ENCODE assay signal across 20 cellular contexts in the genomic region with DNA sequence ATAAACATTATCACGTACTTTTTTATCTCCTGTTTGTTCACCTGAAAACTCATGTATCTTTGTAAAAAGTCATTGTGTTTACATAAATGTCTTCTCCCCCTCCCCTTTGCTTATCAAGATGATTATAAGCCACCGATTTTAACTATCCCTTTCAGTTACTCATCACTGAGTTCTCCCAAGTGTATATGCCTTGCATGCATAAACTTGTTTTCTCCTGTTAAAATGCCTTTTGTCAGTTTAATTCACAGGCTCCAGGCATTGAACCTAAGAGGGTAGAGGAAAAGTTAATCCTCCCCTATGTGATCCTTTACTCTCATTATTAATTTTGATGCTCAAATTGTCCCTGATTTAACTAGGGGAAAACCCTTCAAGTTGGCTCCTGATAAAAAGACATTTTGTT. TPM values are rescaled to one million over a fixed set of nuclear protein-coding genes. Genes with fewer than 3 reads are reported as not detected.
"Had no signal": no experiment of that assay in that cellular context is flagged by ENCODE, and none has a peak within 500 bp of the region (broad histone marks: within the 10 kb centered on the region; RNA-seq: fewer than 3 reads in every experiment).

No MANE protein-coding gene starts in this region.

- H3K27ac Mint-ChIP-seq: dendritic cell treated with granulocyte-macrophage colony-stimulating factor and Interleukin-4, amounts not matched to agents 40 ng/mL and 50 ng/mL, for 4 days; effector memory CD8-positive, alpha-beta T cell; natural killer cell had no signal

- DNase-seq: effector memory CD8-positive, alpha-beta T cell; erythroblast; heart left ventricle; hippocampal formation; kidney glomerular epithelial cell; natural killer cell; posterior cingulate gyrus; small intestine; stimulated activated CD4-positive, alpha-beta T cell treated with anti-CD3 and anti-CD28 coated beads, Interleukin-12 subunit alpha, Interleukin-12 subunit beta, amount 100 ng/mL, for 4 hours; stimulated activated naive CD4-positive, alpha-beta T cell; stomach; substantia nigra; transverse colon had no signal

- H3K27me3 ChIP-seq: right atrium auricular region, transverse colon had no signal

- H3K4me3 ChIP-seq: heart left ventricle, right atrium auricular region, stomach, thoracic aorta, transverse colon had no signal

- H3K4me1 Mint-ChIP-seq: natural killer cell had no signal

- H3K36me3 Mint-ChIP-seq: natural killer cell had no signal

- H3K27ac ChIP-seq: heart left ventricle, right atrium auricular region, stomach, thoracic aorta, transverse colon had no signal

- H3K9me3 Mint-ChIP-seq: effector memory CD8-positive, alpha-beta T cell; natural killer cell had no signal

- FAIRE-seq: colon, frontal cortex, small intestine had no signal

- H3K36me3 ChIP-seq: thoracic aorta had no signal

- ATAC-seq: effector memory CD8-positive, alpha-beta T cell; heart left ventricle; natural killer cell had no signal

- H3K4me1 ChIP-seq: heart left ventricle, right atrium auricular region, stomach, transverse colon had no signal

- H3K9me3 ChIP-seq: right atrium auricular region, stomach, thoracic aorta, transverse colon had no signal

- H3K4me3 Mint-ChIP-seq: dendritic cell treated with granulocyte-macrophage colony-stimulating factor and Interleukin-4, amounts not matched to agents 40 ng/mL and 50 ng/mL, for 4 days; effector memory CD8-positive, alpha-beta T cell; natural killer cell; neural crest cell had no signal

RNA-seq across cellular contexts. Expression of a gene that starts 24.2 kb away (rescaled TPM):
- total RNA-seq: myocyte had no signal
